In genomic region chr16:2156849-2157224, GRCh38 we compare ENCODE assay signal across 9 cellular contexts. TPM values are rescaled to one million over a fixed set of nuclear protein-coding genes. Genes with fewer than 3 reads are reported as not detected.
DNase-seq lines count a peak whose midpoint lies in the region; ATAC-seq, FAIRE-seq and TF ChIP-seq lines count a peak whose summit lies in the region.
"Had no signal": no experiment of that assay in that cellular context is flagged by ENCODE, and none has a peak within 500 bp of the region (broad histone marks: within the 10 kb centered on the region; RNA-seq: fewer than 3 reads in every experiment).

No MANE protein-coding gene starts in this region.

- peaks cover 6% of the 10 kb centered on the region for H3K9me1 ChIP-seq in keratinocyte (ENCODE audit: control insufficient read depth, extremely low read depth, insufficient read depth, low read length)

- TF ChIP-seq CTCF in keratinocyte (optimal IDR thresholded peaks at IDR 0.05 in 1 of 3, IDR thresholded peaks at IDR 0.05 in 1 of 3, conservative IDR thresholded peaks at IDR 0.05 in 1 of 3; ENCODE audit: extremely low read depth in 1 of 3, insufficient read depth in 2 of 3, low read length in 3 of 3), result no peak
- no peak for TF ChIP-seq CTCF in thoracic aorta (IDR thresholded peaks at IDR 0.05)

- no peak for FAIRE-seq in keratinocyte (lab: Jason Lieb, UNC)

- dilution Hi-C loops in keratinocyte (cut with MboI; ENCODE audit: extremely low pct_ligation_motif_present, low sequenced_read_pairs), result no loop called here

- H2AFZ ChIP-seq in keratinocyte (ENCODE audit: control insufficient read depth, low read length), result no peak overlapping the region

- H3K27me3 ChIP-seq in keratinocyte (ENCODE audit: control insufficient read depth, extremely low read depth, insufficient read depth, low read length), result no peaks in the 10 kb centered on the region
- H3K27me3 ChIP-seq in thoracic aorta (replicated peaks; ENCODE audit: insufficient read depth), result no peaks in the 10 kb centered on the region

- H3K27ac Mint-ChIP-seq in activated naive CD8-positive, alpha-beta T cell treated with anti-CD3 and anti-CD28 coated beads, Interleukin-2, amount 10 ng/mL, durations not matched to agents 7 days and 5 days, result peak overlapping the region; percentile 92

- peak overlapping the region; percentile 93 for H3K4me2 ChIP-seq in keratinocyte (ENCODE audit: control insufficient read depth, extremely low read depth, insufficient read depth, low read depth, low read length)

- H3K4me1 ChIP-seq in keratinocyte (ENCODE audit: control insufficient read depth, extremely low read depth, insufficient read depth, low read length) (peaks cover 57% of the 10 kb centered on the region), thoracic aorta (ENCODE audit: control insufficient read depth in 1 of 2, low read depth in 2 of 2) (peaks cover 35 to 76% of the 10 kb centered on the region in 2 donors)

- H3K9me3 Mint-ChIP-seq in activated T-cell treated with anti-CD3 and anti-CD28 coated beads, Interleukin-2, amount 50 U/mL, for 4 hours, result no peaks in the 10 kb centered on the region
- H3K9me3 Mint-ChIP-seq in activated naive CD8-positive, alpha-beta T cell treated with anti-CD3 and anti-CD28 coated beads, Interleukin-2, amount 10 ng/mL, durations not matched to agents 7 days and 5 days, result no peaks in the 10 kb centered on the region

- peak overlapping the region; percentile 70 for H3K27ac ChIP-seq in keratinocyte (ENCODE audit: control insufficient read depth, insufficient read depth, low read length)
- no peak overlapping the region for H3K27ac ChIP-seq in thoracic aorta

- peaks cover 23% of the 10 kb centered on the region for H3K36me3 Mint-ChIP-seq in activated T-cell treated with anti-CD3 and anti-CD28 coated beads, Interleukin-2, amount 50 U/mL, for 4 hours (ENCODE audit: insufficient read depth)
- peaks cover 7% of the 10 kb centered on the region for H3K36me3 Mint-ChIP-seq in activated naive CD8-positive, alpha-beta T cell treated with anti-CD3 and anti-CD28 coated beads, Interleukin-2, amount 10 ng/mL, durations not matched to agents 7 days and 5 days

- DNase-seq in activated T-cell treated with anti-CD3 and anti-CD28 coated beads, Interleukin-2, amount 50 U/mL, for 4 hours, result no peak
- no peak for DNase-seq in activated T-cell treated with anti-CD3 and anti-CD28 coated beads for 4 hours
- DNase-seq in activated naive CD8-positive, alpha-beta T cell treated with anti-CD3 and anti-CD28 coated beads, Interleukin-2, amount 10 ng/mL, durations not matched to agents 7 days and 5 days, result no peak
- no peak for DNase-seq in keratinocyte (ENCODE audit: low read depth, low spot score)
- DNase-seq in thoracic aorta (ENCODE audit: low spot score), result no peak

- H4K20me1 ChIP-seq in keratinocyte (ENCODE audit: control insufficient read depth, extremely low read depth, insufficient read depth, low read length), result peaks cover 38% of the 10 kb centered on the region

- H3K4me1 Mint-ChIP-seq in activated T-cell treated with anti-CD3 and anti-CD28 coated beads, Interleukin-2, amount 50 U/mL, for 4 hours (ENCODE audit: low read depth), result peaks cover 24% of the 10 kb centered on the region
- peaks cover 21% of the 10 kb centered on the region for H3K4me1 Mint-ChIP-seq in activated naive CD8-positive, alpha-beta T cell treated with anti-CD3 and anti-CD28 coated beads, Interleukin-2, amount 10 ng/mL, durations not matched to agents 7 days and 5 days

- H3K9ac ChIP-seq in keratinocyte (ENCODE audit: control insufficient read depth, extremely low read depth, insufficient read depth, low read length), result peak overlapping the region; percentile 92

- no peak for ATAC-seq in activated T-cell treated with anti-CD3 and anti-CD28 coated beads, Interleukin-2, amount 50 U/mL, for 4 hours
- no peak for ATAC-seq in activated naive CD8-positive, alpha-beta T cell treated with anti-CD3 and anti-CD28 coated beads, Interleukin-2, amount 10 ng/mL, durations not matched to agents 7 days and 5 days (ENCODE audit: low read depth)
- ATAC-seq in thoracic aorta (ENCODE audit: insufficient number of reproducible peaks, low FRiP score, low read depth) (no peak), HG03159 (IDR thresholded peaks at IDR 0.05; ENCODE audit: unreplicated experiment) (no peak), GM21390 (IDR thresholded peaks at IDR 0.05; ENCODE audit: unreplicated experiment) (no peak), HG03025 (IDR thresholded peaks at IDR 0.05; ENCODE audit: low FRiP score, unreplicated experiment) (no peak)

- no peaks in the 10 kb centered on the region for H3K9me3 ChIP-seq in keratinocyte (ENCODE audit: control insufficient read depth, low read depth, low read length)
- no peaks in the 10 kb centered on the region for H3K9me3 ChIP-seq in thoracic aorta

- peak overlapping the region; percentile 98 for H3K4me3 Mint-ChIP-seq in activated T-cell treated with anti-CD3 and anti-CD28 coated beads, Interleukin-2, amount 50 U/mL, for 4 hours
- peak overlapping the region; percentile 97 for H3K4me3 Mint-ChIP-seq in activated naive CD8-positive, alpha-beta T cell treated with anti-CD3 and anti-CD28 coated beads, Interleukin-2, amount 10 ng/mL, durations not matched to agents 7 days and 5 days

- H3K27me3 Mint-ChIP-seq in activated T-cell treated with anti-CD3 and anti-CD28 coated beads, Interleukin-2, amount 50 U/mL, for 4 hours (ENCODE audit: low read depth), result no peaks in the 10 kb centered on the region
- no peaks in the 10 kb centered on the region for H3K27me3 Mint-ChIP-seq in activated naive CD8-positive, alpha-beta T cell treated with anti-CD3 and anti-CD28 coated beads, Interleukin-2, amount 10 ng/mL, durations not matched to agents 7 days and 5 days

- H3K4me3 ChIP-seq in keratinocyte (ENCODE audit: control insufficient read depth in 2 of 3, extremely low read depth in 1 of 3, insufficient read depth in 2 of 3, low read depth in 1 of 3, low read length in 3 of 3), result peak overlapping the region; percentile 91 to 94 (median 91)
- peak overlapping the region; percentile 72 for H3K4me3 ChIP-seq in thoracic aorta

- peaks cover 16 to 27% of the 10 kb centered on the region in 2 experiments for H3K36me3 ChIP-seq in keratinocyte (ENCODE audit: control insufficient read depth in 2 of 2, extremely low read depth in 1 of 2, insufficient read depth in 2 of 2, low read length in 2 of 2)
- H3K36me3 ChIP-seq in thoracic aorta, result no peaks in the 10 kb centered on the region

- POLR2A ChIA-PET in activated naive CD8-positive, alpha-beta T cell treated with anti-CD3 and anti-CD28 coated beads, Interleukin-2, amount 10 ng/mL, durations not matched to agents 7 days and 5 days (lab: Charles Lee), result no interaction called here

- H3K79me2 ChIP-seq in keratinocyte (ENCODE audit: control insufficient read depth, insufficient read depth, low read length), result peaks cover 74% of the 10 kb centered on the region

RNA-seq across cellular contexts. Expression of gene TRAF7, which starts 1.3 kb away (rescaled TPM):
- total RNA-seq in activated T-cell treated with anti-CD3 and anti-CD28 coated beads, Interleukin-2, amount 50 U/mL, for 4 hours, result 100 to 1,000 TPM in 2 of 3 donors, 10 to 100 TPM in 1; 95.6 to 110 (median 102) TPM
- total RNA-seq in activated naive CD8-positive, alpha-beta T cell treated with anti-CD3 and anti-CD28 coated beads, Interleukin-2, amount 10 ng/mL, durations not matched to agents 7 days and 5 days, result 10 to 100 TPM; 50.2 to 51.8 TPM
- polyA plus RNA-seq in keratinocyte, result 38.4 to 52.1 TPM (median 45.9 TPM) in 3 replicates
- 28.3 TPM for polyA plus RNA-seq in keratinocyte (2011; ENCODE audit: low read depth)
- 37.3 and 68.2 TPM in 2 replicates for polyA plus RNA-seq in keratinocyte (2011; cell fraction: cytosol; rRNA removed)
- 51.7 and 65.5 TPM in 2 replicates for polyA plus RNA-seq in keratinocyte (2011; cell fraction: nucleus; rRNA removed)
- 41.9 and 72.5 TPM in 2 replicates for polyA plus RNA-seq in keratinocyte (2012; ENCODE audit: low replicate concordance)
- 54.2 to 122 TPM (median 60.8 TPM) in 3 replicates for polyA minus RNA-seq in keratinocyte
- 96.1 TPM for polyA minus RNA-seq in keratinocyte (2011; cell fraction: cytosol; rRNA and poly(A)+ RNA removed)
- polyA minus RNA-seq in keratinocyte (2011; cell fraction: nucleus; rRNA and poly(A)+ RNA removed), result 35.2 and 37.6 TPM in 2 replicates
- total RNA-seq in thoracic aorta, result 10 to 100 TPM; 34.1 to 54.8 TPM

RNA-seq across cellular contexts. Expression of gene RAB26, which starts 8.4 kb away (rescaled TPM):
- not detected for total RNA-seq in activated T-cell treated with anti-CD3 and anti-CD28 coated beads, Interleukin-2, amount 50 U/mL, for 4 hours
- total RNA-seq in activated naive CD8-positive, alpha-beta T cell treated with anti-CD3 and anti-CD28 coated beads, Interleukin-2, amount 10 ng/mL, durations not matched to agents 7 days and 5 days, result under 1 TPM; 0.40 to 0.69 TPM
- polyA plus RNA-seq in keratinocyte, result 0.44 to 0.91 TPM (median 0.58 TPM) in 3 replicates
- not detected for polyA plus RNA-seq in keratinocyte (2011; ENCODE audit: low read depth)
- 0.21 and 0.70 TPM in 2 replicates for polyA plus RNA-seq in keratinocyte (2011; cell fraction: cytosol; rRNA removed)
- polyA plus RNA-seq in keratinocyte (2011; cell fraction: nucleus; rRNA removed), result 1.0 and 2.2 TPM in 2 replicates
- polyA plus RNA-seq in keratinocyte (2012; ENCODE audit: low replicate concordance), result 0.83 and 1.5 TPM in 2 replicates
- polyA minus RNA-seq in keratinocyte, result 0.23 to 0.77 TPM in 2 of 3 replicates, not detected in the other
- polyA minus RNA-seq in keratinocyte (2011; cell fraction: cytosol; rRNA and poly(A)+ RNA removed), result not detected
- polyA minus RNA-seq in keratinocyte (2011; cell fraction: nucleus; rRNA and poly(A)+ RNA removed), result 0.74 and 1.2 TPM in 2 replicates
- not detected for total RNA-seq in thoracic aorta

RNA-seq across cellular contexts. Expression of gene PKD1, which starts 21.1 kb away (rescaled TPM):
- 100 to 1,000 TPM; 100 to 118 (median 104) TPM for total RNA-seq in activated T-cell treated with anti-CD3 and anti-CD28 coated beads, Interleukin-2, amount 50 U/mL, for 4 hours
- 10 to 100 TPM; 95.5 to 97.3 TPM for total RNA-seq in activated naive CD8-positive, alpha-beta T cell treated with anti-CD3 and anti-CD28 coated beads, Interleukin-2, amount 10 ng/mL, durations not matched to agents 7 days and 5 days
- polyA plus RNA-seq in keratinocyte, result 10.6 to 22.9 TPM (median 16.4 TPM) in 3 replicates
- 11.0 TPM for polyA plus RNA-seq in keratinocyte (2011; ENCODE audit: low read depth)
- polyA plus RNA-seq in keratinocyte (2011; cell fraction: cytosol; rRNA removed), result 3.8 and 11.5 TPM in 2 replicates
- polyA plus RNA-seq in keratinocyte (2011; cell fraction: nucleus; rRNA removed), result 104 and 139 TPM in 2 replicates
- polyA plus RNA-seq in keratinocyte (2012; ENCODE audit: low replicate concordance), result 19.6 and 30.4 TPM in 2 replicates
- polyA minus RNA-seq in keratinocyte, result 39.6 to 62.5 TPM (median 40.9 TPM) in 3 replicates
- 57.4 TPM for polyA minus RNA-seq in keratinocyte (2011; cell fraction: cytosol; rRNA and poly(A)+ RNA removed)
- 139 and 161 TPM in 2 replicates for polyA minus RNA-seq in keratinocyte (2011; cell fraction: nucleus; rRNA and poly(A)+ RNA removed)
- total RNA-seq in thoracic aorta, result 1,000 to 10,000 TPM in 1 of 2 donors, 100 to 1,000 TPM in 1; 838 to 1,071 TPM

RNA-seq across cellular contexts. Expression of gene CASKIN1, which starts 39.6 kb away (rescaled TPM):
- 1 to 10 TPM in 1 of 3 donors, under 1 TPM in 2; 0.14 to 1.5 (median 0.34) TPM for total RNA-seq in activated T-cell treated with anti-CD3 and anti-CD28 coated beads, Interleukin-2, amount 50 U/mL, for 4 hours
- total RNA-seq in activated naive CD8-positive, alpha-beta T cell treated with anti-CD3 and anti-CD28 coated beads, Interleukin-2, amount 10 ng/mL, durations not matched to agents 7 days and 5 days, result 1 to 10 TPM in 1 of 2 experiments, under 1 TPM in 1; 0.88 to 1.1 TPM
- 0.01 to 0.45 TPM (median 0.04 TPM) in 3 replicates for polyA plus RNA-seq in keratinocyte
- 0.07 TPM for polyA plus RNA-seq in keratinocyte (2011; ENCODE audit: low read depth)
- polyA plus RNA-seq in keratinocyte (2011; cell fraction: cytosol; rRNA removed), result 0.01 and 0.12 TPM in 2 replicates
- 0.08 and 0.27 TPM in 2 replicates for polyA plus RNA-seq in keratinocyte (2011; cell fraction: nucleus; rRNA removed)
- polyA plus RNA-seq in keratinocyte (2012; ENCODE audit: low replicate concordance), result 0.02 and 0.78 TPM in 2 replicates
- polyA minus RNA-seq in keratinocyte, result 0.03 to 0.07 TPM in 2 of 3 replicates, not detected in the other
- polyA minus RNA-seq in keratinocyte (2011; cell fraction: cytosol; rRNA and poly(A)+ RNA removed), result not detected
- polyA minus RNA-seq in keratinocyte (2011; cell fraction: nucleus; rRNA and poly(A)+ RNA removed), result 0.11 TPM in 1 of 2 replicates, not detected in the other
- not detected for total RNA-seq in thoracic aorta
- total RNA-seq: Daoy had no signal

RNA-seq across cellular contexts. Expression of gene MLST8, which starts 48.4 kb away (rescaled TPM):
- 10 to 100 TPM; 73.6 to 88.0 (median 84.8) TPM for total RNA-seq in activated T-cell treated with anti-CD3 and anti-CD28 coated beads, Interleukin-2, amount 50 U/mL, for 4 hours
- 10 to 100 TPM; 32.1 to 33.1 TPM for total RNA-seq in activated naive CD8-positive, alpha-beta T cell treated with anti-CD3 and anti-CD28 coated beads, Interleukin-2, amount 10 ng/mL, durations not matched to agents 7 days and 5 days
- polyA plus RNA-seq in keratinocyte, result 35.7 to 68.9 TPM (median 54.7 TPM) in 3 replicates
- polyA plus RNA-seq in keratinocyte (2011; ENCODE audit: low read depth), result 66.9 TPM
- 43.6 and 90.2 TPM in 2 replicates for polyA plus RNA-seq in keratinocyte (2011; cell fraction: cytosol; rRNA removed)
- polyA plus RNA-seq in keratinocyte (2011; cell fraction: nucleus; rRNA removed), result 36.0 and 46.8 TPM in 2 replicates
- 29.2 and 45.0 TPM in 2 replicates for polyA plus RNA-seq in keratinocyte (2012; ENCODE audit: low replicate concordance)
- polyA minus RNA-seq in keratinocyte, result 36.3 to 85.2 TPM (median 44.4 TPM) in 3 replicates
- 59.9 TPM for polyA minus RNA-seq in keratinocyte (2011; cell fraction: cytosol; rRNA and poly(A)+ RNA removed)
- 15.7 and 17.8 TPM in 2 replicates for polyA minus RNA-seq in keratinocyte (2011; cell fraction: nucleus; rRNA and poly(A)+ RNA removed)
- 10 to 100 TPM; 13.7 to 47.7 TPM for total RNA-seq in thoracic aorta

Comparison
In these comparisons a context has a peak if more than half of its experiments do, and no peak if none do; other contexts are left out.
1. RNA of gene PKD1, which starts 21.1 kb away (total RNA-seq): 838 to 1,071 TPM in thoracic aorta; 100 to 118 TPM in activated T-cell treated with anti-CD3 and anti-CD28 coated beads, Interleukin-2, amount 50 U/mL, for 4 hours and 95.5 to 97.3 TPM in activated naive CD8-positive, alpha-beta T cell treated with anti-CD3 and anti-CD28 coated beads, Interleukin-2, amount 10 ng/mL, durations not matched to agents 7 days and 5 days; every median in the first group is over 4 times any median in the second.